20 cellular contexts compared by ENCODE assay signal in the genomic region with DNA sequence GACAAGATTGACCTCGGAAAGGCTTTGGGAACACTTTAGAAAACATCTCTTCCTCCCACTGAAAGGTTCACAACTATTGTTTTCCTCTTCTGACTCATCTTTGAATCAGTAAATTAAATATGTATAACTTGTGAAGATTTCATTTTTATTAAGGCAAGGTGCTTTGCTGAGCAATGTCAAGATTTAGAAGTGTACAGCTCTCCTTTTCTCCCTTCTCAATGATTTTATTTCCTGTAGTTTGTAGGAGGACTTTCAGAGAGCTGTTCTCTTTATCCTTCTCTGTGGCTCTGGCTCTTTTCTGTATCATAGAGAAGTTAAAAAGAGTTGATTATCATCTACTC.
"Had no signal": no experiment of that assay in that cellular context is flagged by ENCODE, and none has a peak within 500 bp of the region (broad histone marks: within the 10 kb centered on the region; RNA-seq: fewer than 3 reads in every experiment).

No MANE protein-coding gene starts in this region.

- H3K27me3 Mint-ChIP-seq: activated naive CD4-positive, alpha-beta T cell treated with anti-CD3 and anti-CD28 coated beads, Interleukin-2, amount 10 ng/mL, durations not matched to agents 7 days and 5 days; naive thymus-derived CD8-positive, alpha-beta T cell had no signal

- H3K4me1 Mint-ChIP-seq: activated naive CD4-positive, alpha-beta T cell treated with anti-CD3 and anti-CD28 coated beads, Interleukin-2, amount 10 ng/mL, durations not matched to agents 7 days and 5 days; naive thymus-derived CD8-positive, alpha-beta T cell had no signal

- H3K4me1 ChIP-seq: ascending aorta, esophagus squamous epithelium, right atrium auricular region, tibial nerve had no signal

- DNase-seq: activated CD4-positive, alpha-beta T cell treated with anti-CD3 and anti-CD28 coated beads for 1 hour; activated CD4-positive, alpha-beta T cell treated with anti-CD3 and anti-CD28 coated beads, Interleukin-2, amount 50 U/mL, for 48 hours; activated naive CD4-positive, alpha-beta T cell treated with anti-CD3 and anti-CD28 coated beads, Interleukin-2, amount 10 ng/mL, durations not matched to agents 7 days and 5 days; esophagus squamous epithelium; left ventricle myocardium superior; mesenchymal stem cell; naive thymus-derived CD8-positive, alpha-beta T cell; posterior cingulate gyrus; stimulated activated CD4-positive, alpha-beta T cell treated with anti-CD3 and anti-CD28 coated beads, Interleukin-4, amount 100 ng/mL, for 4 hours; stimulated activated CD8-positive, alpha-beta memory T cell treated with anti-CD3 and anti-CD28 coated beads, Interleukin-4, amount 100 ng/mL, for 48 hours; stimulated activated naive CD4-positive, alpha-beta T cell treated with Interleukin-2 at 50 U/mL for 16 hours had no signal

- H3K4me3 Mint-ChIP-seq: activated naive CD4-positive, alpha-beta T cell treated with anti-CD3 and anti-CD28 coated beads, Interleukin-2, amount 10 ng/mL, durations not matched to agents 7 days and 5 days; naive thymus-derived CD8-positive, alpha-beta T cell had no signal

- H3K27me3 ChIP-seq: ascending aorta, cardiac muscle cell, esophagus squamous epithelium, right atrium auricular region, tibial nerve had no signal

- FAIRE-seq: colon, endometrium had no signal

- H3K27ac Mint-ChIP-seq: activated naive CD4-positive, alpha-beta T cell treated with anti-CD3 and anti-CD28 coated beads, Interleukin-2, amount 10 ng/mL, durations not matched to agents 7 days and 5 days; activated T-helper 2 cell treated with anti-CD3 and anti-CD28 coated beads, Interferon-gamma antibody, Interleukin-2, Interleukin-4, amounts not matched to agents 10 μg/mL and 5 μg/mL and 100 μg/mL, durations not matched to agents 14 hours and 24 hours and 36 hours; naive thymus-derived CD8-positive, alpha-beta T cell had no signal

- H3K9me3 ChIP-seq: ascending aorta, esophagus squamous epithelium, right atrium auricular region, tibial nerve had no signal

- H3K9me3 Mint-ChIP-seq: activated naive CD4-positive, alpha-beta T cell treated with anti-CD3 and anti-CD28 coated beads, Interleukin-2, amount 10 ng/mL, durations not matched to agents 7 days and 5 days; activated T-helper 2 cell treated with anti-CD3 and anti-CD28 coated beads, Interferon-gamma antibody, Interleukin-2, Interleukin-4, amounts not matched to agents 10 μg/mL and 5 μg/mL and 100 μg/mL, durations not matched to agents 14 hours and 24 hours and 36 hours had no signal

- H3K27ac ChIP-seq: ascending aorta, cardiac muscle cell, esophagus squamous epithelium, right atrium auricular region, tibial nerve, VCaP had no signal

- H3K36me3 Mint-ChIP-seq: activated naive CD4-positive, alpha-beta T cell treated with anti-CD3 and anti-CD28 coated beads, Interleukin-2, amount 10 ng/mL, durations not matched to agents 7 days and 5 days had no signal

- H3K4me3 ChIP-seq: ascending aorta, cardiac muscle cell, esophagus squamous epithelium, right atrium auricular region, smooth muscle cell, tibial nerve had no signal

- H3K36me3 ChIP-seq: ascending aorta, cardiac muscle cell, esophagus squamous epithelium, right atrium auricular region, tibial nerve had no signal

- H3K4me2 ChIP-seq: smooth muscle cell had no signal
